ENCODE assay signal across 17 cellular contexts in the genomic region with DNA sequence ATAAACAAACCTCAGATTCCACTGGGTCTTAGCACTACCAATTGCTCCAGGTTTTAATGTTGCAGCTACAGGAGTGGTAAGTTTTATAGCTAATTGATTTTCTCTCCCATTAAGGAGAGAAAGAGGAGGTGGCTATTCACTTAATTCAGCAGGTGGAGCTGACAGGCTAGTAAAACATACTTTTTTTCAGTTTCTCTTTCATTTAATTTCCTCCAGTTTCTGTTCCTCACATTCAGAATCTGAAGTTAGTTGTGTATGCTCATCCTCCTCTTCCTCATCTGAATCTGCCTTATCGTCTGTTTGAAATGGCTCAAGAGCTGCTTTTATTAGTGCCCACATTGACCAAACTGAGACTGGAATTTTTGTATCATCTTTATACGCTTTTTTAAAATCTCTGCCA.
DNase-seq lines count a peak whose midpoint lies in the region; ATAC-seq and TF ChIP-seq lines count a peak whose summit lies in the region.
"Had no signal": no experiment of that assay in that cellular context is flagged by ENCODE, and none has a peak within 500 bp of the region (broad histone marks: within the 10 kb centered on the region; RNA-seq: fewer than 3 reads in every experiment).

No MANE protein-coding gene starts in this region.

- peaks cover 13% of the 10 kb centered on the region for H3K4me1 Mint-ChIP-seq in endodermal cell
- H3K4me1 Mint-ChIP-seq: activated naive CD8-positive, alpha-beta T cell treated with anti-CD3 and anti-CD28 coated beads, Interleukin-2, amount 10 ng/mL, durations not matched to agents 7 days and 5 days had no signal

- peaks cover 33% of the 10 kb centered on the region for H3K27me3 ChIP-seq in endodermal cell (ENCODE audit: control insufficient read depth, insufficient read depth, low read length, poor library complexity, severe bottlenecking)
- H3K27me3 ChIP-seq: breast epithelium, right atrium auricular region had no signal

- no peak overlapping the region for H3K9ac ChIP-seq in endodermal cell (ENCODE audit: extremely low read depth, low read length, poor library complexity, severe bottlenecking)

- H3K9me3 Mint-ChIP-seq in endodermal cell = peaks cover 75% of the 10 kb centered on the region

- 0 to 48% methylated on average over 1 to 2 of the region's 2 CpGs for WGBS in endodermal cell (ENCODE audit: insufficient coverage in 1 of 2, insufficient read length in 1 of 2), 2 experiments

- H3K4me3 ChIP-seq in endodermal cell (ENCODE audit: low read length) = peak overlapping the region; percentile 56
- H3K4me3 ChIP-seq: breast epithelium, HAP-1, right atrium auricular region, SK-N-MC had no signal

- no peak overlapping the region for H3K4me3 Mint-ChIP-seq in endodermal cell
- H3K4me3 Mint-ChIP-seq: activated naive CD8-positive, alpha-beta T cell treated with anti-CD3 and anti-CD28 coated beads, Interleukin-2, amount 10 ng/mL, durations not matched to agents 7 days and 5 days had no signal

- peaks cover 28% of the 10 kb centered on the region for H3K27me3 Mint-ChIP-seq in endodermal cell (ENCODE audit: insufficient read depth)
- H3K27me3 Mint-ChIP-seq: activated naive CD8-positive, alpha-beta T cell treated with anti-CD3 and anti-CD28 coated beads, Interleukin-2, amount 10 ng/mL, durations not matched to agents 7 days and 5 days had no signal

- peaks cover 42% of the 10 kb centered on the region for H3K36me3 Mint-ChIP-seq in endodermal cell (ENCODE audit: low read depth)
- H3K36me3 Mint-ChIP-seq: activated naive CD8-positive, alpha-beta T cell treated with anti-CD3 and anti-CD28 coated beads, Interleukin-2, amount 10 ng/mL, durations not matched to agents 7 days and 5 days had no signal

- peaks cover 67% of the 10 kb centered on the region for H3K9me3 ChIP-seq in endodermal cell (ENCODE audit: control insufficient read depth, low read length)
- H3K9me3 ChIP-seq: HAP-1 had no signal

- H3K27ac Mint-ChIP-seq in endodermal cell = no peak overlapping the region
- H3K27ac Mint-ChIP-seq: activated naive CD8-positive, alpha-beta T cell treated with anti-CD3 and anti-CD28 coated beads, Interleukin-2, amount 10 ng/mL, durations not matched to agents 7 days and 5 days had no signal

- ATAC-seq in GM18870 (IDR thresholded peaks at IDR 0.05; ENCODE audit: unreplicated experiment) (peak; percentile 92), GM21515 (IDR thresholded peaks at IDR 0.05; ENCODE audit: unreplicated experiment) (peak; percentile 93), HG03354 (IDR thresholded peaks at IDR 0.05; ENCODE audit: poor library complexity, severe bottlenecking, unreplicated experiment) (peak; percentile 80)
- ATAC-seq: PC-3 had no signal

- TF ChIP-seq CTCF in endodermal cell (conservative IDR thresholded peaks at IDR 0.05) = no peak

- no peak for DNase-seq in endodermal cell
- DNase-seq in stimulated activated CD4-positive, alpha-beta T cell treated with anti-CD3 and anti-CD28 coated beads, Interleukin-2, amount 100 ng/mL, for 24 hours = no peak
- DNase-seq in NCI-H82 (lab: John Stamatoyannopoulos, UW) = no peak
- DNase-seq in LoVo (ENCODE audit: low spot score) = no peak
- DNase-seq: activated CD4-positive, alpha-beta T cell treated with anti-CD3 and anti-CD28 coated beads, Interleukin-2, amount 50 U/mL, for 48 hours; activated naive CD8-positive, alpha-beta T cell treated with anti-CD3 and anti-CD28 coated beads, Interleukin-2, amount 10 ng/mL, durations not matched to agents 7 days and 5 days; activated T-cell treated with anti-CD3 and anti-CD28 coated beads, Interleukin-2, amount 50 U/mL, for 48 hours; effector memory CD4-positive, alpha-beta T cell; NCI-H187; PC-3 had no signal

- H3K4me1 ChIP-seq in endodermal cell (ENCODE audit: control insufficient read depth, insufficient read depth, low read length) = no peaks in the 10 kb centered on the region
- H3K4me1 ChIP-seq: breast epithelium, HAP-1, right atrium auricular region had no signal

- no peaks in the 10 kb centered on the region for H3K36me3 ChIP-seq in endodermal cell (ENCODE audit: control insufficient read depth, insufficient read depth, low read length)
- H3K36me3 ChIP-seq: breast epithelium, HAP-1, right atrium auricular region had no signal

- H3K27ac ChIP-seq in endodermal cell (ENCODE audit: low read depth, low read length) = no peak overlapping the region
- H3K27ac ChIP-seq: breast epithelium, right atrium auricular region, SK-N-MC had no signal
